In genomic region chr4:924107-925096, GRCh38 we compare ENCODE assay signal across 1 cellular context.
TF ChIP-seq lines count a peak whose summit lies in the region.

No MANE protein-coding gene starts in this region.

TF ChIP-seq in GM12878, 131 proteins besides CTCF, POLR2A, EP300 and RAD21 (continued from another document and continues in another):
- TF ChIP-seq MLLT1 (IDR thresholded peaks at IDR 0.05) (peak; percentile 91), IKZF2 (IDR thresholded peaks at IDR 0.05) (peak in 1 of 2 experiments; percentile 31; a peak in 2 of 4 replicates), DPF2 (IDR thresholded peaks at IDR 0.05) (0 out of 2 replicates have a peak, but pooled peaks have one; percentile 66), POLR2AphosphoS5 (IDR thresholded peaks at IDR 0.05; ENCODE audit: low read length) (no peak; the same call in 1 of the 2 replicates), SRF (IDR thresholded peaks at IDR 0.05; ENCODE audit: low read depth in 2 of 2, low read length in 2 of 2) (no peak), STAT3 (IDR thresholded peaks at IDR 0.05; ENCODE audit: low read depth, low read length) (no peak), SMARCA5 (IDR thresholded peaks at IDR 0.05) (0 out of 2 replicates have a peak, but pooled peaks have one; percentile 41), PAX5 (IDR thresholded peaks at IDR 0.05; ENCODE audit: borderline replicate concordance, low read depth, low read length) (0 out of 2 replicates have a peak, but pooled peaks have one; percentile 15), KDM1A (IDR thresholded peaks at IDR 0.05; ENCODE audit: borderline replicate concordance) (no peak), YBX1 (IDR thresholded peaks at IDR 0.05) (no peak), PML (IDR thresholded peaks at IDR 0.05; ENCODE audit: low read length) (peak; percentile 26; the same call in 1 of the 2 replicates), ZBED1 (IDR thresholded peaks at IDR 0.05; ENCODE audit: borderline replicate concordance) (peak; percentile 69; the same call in 1 of the 2 replicates), SIX5 (IDR thresholded peaks at IDR 0.05; ENCODE audit: low read depth, low read length, severe bottlenecking) (no peak), ZNF384 (IDR thresholded peaks at IDR 0.05; ENCODE audit: borderline replicate concordance, low read depth, low read length) (peak; percentile 57), ZZZ3 (IDR thresholded peaks at IDR 0.05; ENCODE audit: control insufficient read depth, insufficient read length, low read depth) (no peak), ZBTB40 (IDR thresholded peaks at IDR 0.05; ENCODE audit: borderline replicate concordance) (peak; percentile 78), KAT2A (conservative IDR thresholded peaks at IDR 0.05; ENCODE audit: control insufficient read depth, low read depth, low read length) (no peak), EZH2 (IDR thresholded peaks at IDR 0.05; ENCODE audit: borderline replicate concordance, control insufficient read depth, low read depth, low read length) (no peak), ASH2L (IDR thresholded peaks at IDR 0.05; ENCODE audit: borderline replicate concordance, low read depth) (no peak), CREM (IDR thresholded peaks at IDR 0.05; ENCODE audit: low read depth) (0 out of 2 replicates have a peak, but pooled peaks have one; percentile 25), POU2F2 (IDR thresholded peaks at IDR 0.05; ENCODE audit: borderline replicate concordance, low read depth, low read length) (no peak), MYB (IDR thresholded peaks at IDR 0.05; ENCODE audit: borderline replicate concordance, low read depth, low read length) (no peak), ATF2 (IDR thresholded peaks at IDR 0.05; ENCODE audit: low read length) (peak; percentile 73), FOS (IDR thresholded peaks at IDR 0.05; ENCODE audit: borderline replicate concordance, extremely low read depth, insufficient read length) (no peak), TCF12 (IDR thresholded peaks at IDR 0.05; ENCODE audit: low read depth, low read length) (0 out of 2 replicates have a peak, but pooled peaks have one; percentile 11), NR2C1 (IDR thresholded peaks at IDR 0.05) (no peak), JUND (IDR thresholded peaks at IDR 0.05; ENCODE audit: low read depth, low read length) (no peak), RUNX3 (IDR thresholded peaks at IDR 0.05; ENCODE audit: low read length) (peak; percentile 85), MTA3 (IDR thresholded peaks at IDR 0.05; ENCODE audit: borderline replicate concordance, low read length) (0 out of 2 replicates have a peak, but pooled peaks have one; percentile 50), ELK1 (IDR thresholded peaks at IDR 0.05; ENCODE audit: low read depth, low read length) (no peak), IRF4 (IDR thresholded peaks at IDR 0.05; ENCODE audit: low read depth, low read length) (no peak), HDAC6 (IDR thresholded peaks at IDR 0.05; ENCODE audit: unreplicated experiment) (no peak), ZNF24 (IDR thresholded peaks at IDR 0.05) (no peak), ZSCAN29 (IDR thresholded peaks at IDR 0.05) (no peak), CHD4 (IDR thresholded peaks at IDR 0.05) (no peak), YY1 (IDR thresholded peaks at IDR 0.05; ENCODE audit: low read depth, low read length) (0 out of 2 replicates have a peak, but pooled peaks have one; percentile 28), CUX1 (IDR thresholded peaks at IDR 0.05; ENCODE audit: insufficient replicate concordance, low read depth, low read length) (no peak), GATAD2B (conservative IDR thresholded peaks at IDR 0.05; ENCODE audit: low read depth) (no peak), CREB1 (IDR thresholded peaks at IDR 0.05; ENCODE audit: low read depth) (0 out of 2 replicates have a peak, but pooled peaks have one; percentile 16), JUNB (IDR thresholded peaks at IDR 0.05) (peak; percentile 65), SUZ12 (IDR thresholded peaks at IDR 0.05; ENCODE audit: unreplicated experiment) (no peak), USF2 (IDR thresholded peaks at IDR 0.05; ENCODE audit: borderline replicate concordance, low read depth, low read length) (no peak), MXI1 (IDR thresholded peaks at IDR 0.05; ENCODE audit: low read depth, low read length) (no peak), ETV6 (conservative IDR thresholded peaks at IDR 0.05 in 1 of 2, IDR thresholded peaks at IDR 0.05 in 1 of 2; ENCODE audit: borderline replicate concordance in 1 of 2, low read depth in 1 of 2) (peak in 1 of 2 experiments; percentile 67; a peak in 1 of 4 replicates), TCF3 (IDR thresholded peaks at IDR 0.05; ENCODE audit: borderline replicate concordance, insufficient read depth, low read depth, low read length) (no peak), PKNOX1 (IDR thresholded peaks at IDR 0.05) (no peak), CBX5 (IDR thresholded peaks at IDR 0.05; ENCODE audit: low read depth) (0 out of 2 replicates have a peak, but pooled peaks have one; percentile 17), NFIC (IDR thresholded peaks at IDR 0.05; ENCODE audit: low read depth, low read length) (peak; percentile 52; the same call in 1 of the 2 replicates)
